In genomic region chr1:223771814-223772770, GRCh38 we compare ENCODE assay signal across 8 cellular contexts. TPM values are rescaled to one million over a fixed set of nuclear protein-coding genes. Genes with fewer than 3 reads are reported as not detected.
A peak's percentile ranks its signal among the peaks of the same experiment; 100 is the strongest.
DNase-seq lines count a peak whose midpoint lies in the region; ATAC-seq and TF ChIP-seq lines count a peak whose summit lies in the region.

No MANE protein-coding gene starts in this region.

- no peaks in the 10 kb centered on the region for H3K27me3 ChIP-seq in left lung
- H3K27me3 ChIP-seq in thyroid gland: no peaks in the 10 kb centered on the region

- TF ChIP-seq CTCF in left lung (IDR thresholded peaks at IDR 0.05) (no peak), thyroid gland (IDR thresholded peaks at IDR 0.05) (no peak)

- DNase-seq in NCI-H460 (ENCODE audit: extremely low read depth, low read depth): peak; percentile 29
- no peak for DNase-seq in central memory CD8-positive, alpha-beta T cell (ENCODE audit: low spot score in 2 of 2)
- peak in 1 of 2 donors; percentile 76 for DNase-seq in left lung
- peak; percentile 90 to 91 for DNase-seq in thyroid gland
- DNase-seq in central memory CD4-positive, alpha-beta T cell: no peak

- WGBS in thyroid gland, 2 donors: 15 to 17% methylated on average over 16 of the region's 16 CpGs

- H3K9me3 ChIP-seq in left lung: no peaks in the 10 kb centered on the region
- no peaks in the 10 kb centered on the region for H3K9me3 ChIP-seq in thyroid gland

- H3K36me3 ChIP-seq in left lung (peaks cover 0 to 82% of the 10 kb centered on the region in 2 donors), thyroid gland (peaks cover 8 to 10% of the 10 kb centered on the region in 2 donors)

- TF ChIP-seq POLR2A in thyroid gland (IDR thresholded peaks at IDR 0.05): peak in 1 of 2 donors; percentile 41

- H3K9me3 Mint-ChIP-seq in central memory CD8-positive, alpha-beta T cell: no peaks in the 10 kb centered on the region

- no peak overlapping the region for H3K4me3 Mint-ChIP-seq in central memory CD8-positive, alpha-beta T cell

- H3K27me3 Mint-ChIP-seq in central memory CD8-positive, alpha-beta T cell: no peaks in the 10 kb centered on the region

- ATAC-seq in GM18511 (IDR thresholded peaks at IDR 0.05; ENCODE audit: unreplicated experiment): peak; percentile 64
- ATAC-seq in central memory CD8-positive, alpha-beta T cell (replicated peaks; ENCODE audit: extremely low read depth, poor library complexity, severe bottlenecking): no peak
- ATAC-seq in left lung: peak; percentile 87
- no peak for ATAC-seq in HG03460 (IDR thresholded peaks at IDR 0.05; ENCODE audit: unreplicated experiment)
- ATAC-seq in GM18519 (IDR thresholded peaks at IDR 0.05; ENCODE audit: low FRiP score, unreplicated experiment): no peak

- H3K27ac ChIP-seq in left lung (peak overlapping the region; percentile 71 to 91), thyroid gland (peak overlapping the region; percentile 83 to 96 (median 89))

- H3K4me3 ChIP-seq in left lung (no peak overlapping the region), thyroid gland (replicated peaks in 1 of 3) (no peak overlapping the region)

- H3K36me3 Mint-ChIP-seq in central memory CD8-positive, alpha-beta T cell (ENCODE audit: insufficient read depth): peaks cover 71% of the 10 kb centered on the region

- peaks cover 20% of the 10 kb centered on the region for H3K4me1 Mint-ChIP-seq in central memory CD8-positive, alpha-beta T cell

- peaks cover 19 to 39% of the 10 kb centered on the region in 2 donors for H3K4me1 ChIP-seq in left lung
- peaks cover 20 to 48% of the 10 kb centered on the region in 2 donors for H3K4me1 ChIP-seq in thyroid gland

- intact Hi-C loops in left lung (cut with DNase I) (no loop called here), thyroid gland (cut with DNase I) (no loop called here)

- H3K27ac Mint-ChIP-seq in central memory CD8-positive, alpha-beta T cell (ENCODE audit: low read depth): peak overlapping the region; percentile 71

RNA-seq across cellular contexts. Expression of gene CAPN2, which starts 59.8 kb away (rescaled TPM):
- total RNA-seq in NCI-H460 (2014; rRNA removed; shearing (Covaris generic)): 244 and 256 TPM in 2 replicates
- polyA plus RNA-seq in NCI-H460 (2014; cell fraction: nucleus; rRNA removed): 192 and 215 TPM in 2 replicates
- 100 to 1,000 TPM; 350 to 434 TPM for total RNA-seq in left lung
- total RNA-seq in thyroid gland: 100 to 1,000 TPM; 134 to 155 (median 148) TPM

Comparison
In these comparisons a context has a peak if more than half of its experiments do, and no peak if none do; other contexts are left out.
1. ATAC-seq: peak in GM18511 (single experiment) and left lung (single experiment); none in central memory CD8-positive, alpha-beta T cell (single experiment), HG03460 (single experiment) and GM18519 (single experiment).
2. DNase-seq: peak in NCI-H460 (single experiment) and thyroid gland (2 of 2); none in central memory CD8-positive, alpha-beta T cell (0 of 2) and central memory CD4-positive, alpha-beta T cell (single experiment).